19 cellular contexts compared by ENCODE assay signal in the genomic region with DNA sequence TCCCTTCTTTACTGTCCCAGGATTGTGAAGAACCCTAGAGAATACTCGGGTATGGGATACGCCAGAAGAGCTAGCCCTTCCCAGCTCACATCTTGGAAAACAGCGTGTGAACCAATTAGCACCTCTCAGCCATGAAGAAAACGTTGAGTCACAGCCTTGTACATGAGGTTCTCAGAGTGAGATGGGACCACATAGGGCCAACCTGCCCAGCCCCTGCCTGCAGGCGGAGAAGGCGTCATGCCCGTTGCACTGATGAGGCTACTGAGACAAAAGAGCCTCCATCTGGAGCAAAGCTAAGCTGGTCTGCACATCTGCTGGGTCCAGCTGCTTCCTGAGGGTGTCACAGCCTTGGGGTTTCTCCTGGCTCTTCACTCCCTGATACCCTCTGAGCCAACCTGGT.
A peak's percentile ranks its signal among the peaks of the same experiment; 100 is the strongest.
DNase-seq lines count a peak whose midpoint lies in the region; ATAC-seq, FAIRE-seq and TF ChIP-seq lines count a peak whose summit lies in the region.
"Had no signal": no experiment of that assay in that cellular context is flagged by ENCODE, and none has a peak within 500 bp of the region (broad histone marks: within the 10 kb centered on the region; RNA-seq: fewer than 3 reads in every experiment).

No MANE protein-coding gene starts in this region.

- DNase-seq in DMS 273 (lab: John Stamatoyannopoulos, UW; ENCODE audit: unreplicated experiment) (peak; percentile 38), DMS 273 treated with DMSO at 0.1 percent for 48 hours (lab: John Stamatoyannopoulos, UW) (no peak), IMR-90 (no peak), K562 (ENCODE audit: extremely low read depth in 1 of 4, low spot score in 3 of 4) (no peak), RPMI8226 (no peak), Right ventricle myocardium inferior (ENCODE audit: missing footprints) (no peak), mucosa of descending colon (no peak)
- DNase-seq: C1 segment of cervical spinal cord; Calu3; CD4-positive, alpha-beta T cell; DMS153; GM23248; KBM-7 had no signal

- no peaks in the 10 kb centered on the region; the same call in 1 of the 2 replicates for H3K27me3 ChIP-seq in IMR-90 (ENCODE audit: control insufficient read depth, insufficient read depth, low read length)
- peaks cover 30 to 39% of the 10 kb centered on the region in 2 experiments for H3K27me3 ChIP-seq in K562 (ENCODE audit: control insufficient read depth in 2 of 2, insufficient read depth in 2 of 2, low read length in 2 of 2)

- no peak for FAIRE-seq in K562 (lab: Jason Lieb, UNC)
- FAIRE-seq: GM12878, GM18507, H54 had no signal

- CTCF ChIA-PET in IMR-90 (lab: Yijun Ruan, JAX), result no interaction called here
- CTCF ChIA-PET in K562 (lab: Yijun Ruan, JAX; ENCODE audit: low intra/inter-chr PET ratio), result no interaction called here

- no peaks in the 10 kb centered on the region for H3K36me3 ChIP-seq in IMR-90 (ENCODE audit: control insufficient read depth, insufficient read depth, low read length)
- H3K36me3 ChIP-seq in K562 (ENCODE audit: control insufficient read depth, insufficient read depth, low read length), result no peaks in the 10 kb centered on the region
- no peaks in the 10 kb centered on the region for H3K36me3 ChIP-seq in mucosa of descending colon (ENCODE audit: low read depth)

- no peaks in the 10 kb centered on the region for H3K79me1 ChIP-seq in IMR-90 (ENCODE audit: low read depth in 1 of 2, low read length in 2 of 2)

- in situ Hi-C loops in IMR-90 (cut with MboI; ENCODE audit: low sequenced_read_pairs) (no loop called here), K562 (cut with MboI) (no loop called here)

- no peak for ATAC-seq in IMR-90 (ENCODE audit: low read depth)
- peak; percentile 57 for ATAC-seq in K562
- ATAC-seq in Right ventricle myocardium inferior, result no peak
- no peak for ATAC-seq in mucosa of descending colon
- ATAC-seq: HCT116 had no signal

- 64% methylated on average over 2 of the region's 7 CpGs; no CpG with 5 or more reads in 1 of the 2 experiments for WGBS in IMR-90 (ENCODE audit: extremely low coverage in 2 of 2, insufficient read length in 1 of 2), 2 experiments
- WGBS in K562 (ENCODE audit: insufficient coverage, low coverage, missing lambda C conversion rate), result 3% methylated on average over 7 of the region's 7 CpGs

- POLR2A ChIA-PET in IMR-90 (lab: Charles Lee; ENCODE audit: unreplicated experiment), result interaction anchor here (0.6 kb wide), 1 partner anchor 99 kb away, joined by 3 read pairs; no protein-coding TSS in a partner anchor
- POLR2A ChIA-PET in K562 (lab: Yijun Ruan, JAX), result interaction anchor here (1.1 to 1.2 kb wide), 2 partner anchors 11 to 19 kb away, joined by 4 to 5 read pairs; no protein-coding TSS in a partner anchor

- no peak for TF ChIP-seq POLR2A in IMR-90 (IDR thresholded peaks at IDR 0.05; ENCODE audit: low read depth, low read length)
- no peak for TF ChIP-seq POLR2A in K562 (conservative IDR thresholded peaks at IDR 0.05)

- no peak overlapping the region for H2BK15ac ChIP-seq in IMR-90 (ENCODE audit: low read depth, low read length)

- no peak overlapping the region for H3K4ac ChIP-seq in IMR-90 (ENCODE audit: low read depth, low read length)

- H2AK5ac ChIP-seq in IMR-90 (ENCODE audit: low read depth, low read length), result peak overlapping the region; percentile 9; the same call in 1 of the 2 replicates

- intact Hi-C loops in IMR-90 (cut with micrococcal nuclease) (no loop called here), K562 (cut with micrococcal nuclease) (no loop called here), Right ventricle myocardium inferior (cut with DNase I) (loop anchor here (5.0 kb wide), 1 partner anchor 69 kb away; no protein-coding TSS in a partner anchor), mucosa of descending colon (cut with DNase I, micrococcal nuclease) (no loop called here)

- H3K9me3 ChIP-seq in IMR-90 (ENCODE audit: control insufficient read depth, insufficient read depth, low read length) (no peaks in the 10 kb centered on the region), K562 (replicated peaks; ENCODE audit: control insufficient read depth, insufficient read depth, low read depth, low read length) (0 out of 2 replicates have a peak, but pooled peaks cover 1% of the 10 kb centered on the region), mucosa of descending colon (no peaks in the 10 kb centered on the region)

- H3K4me3 ChIP-seq in IMR-90 (ENCODE audit: insufficient read depth, low read depth, low read length) (no peak overlapping the region), K562 (no peak overlapping the region), mucosa of descending colon (no peak overlapping the region)
- H3K4me3 ChIP-seq: GM12878, GM23248 had no signal

- no peak overlapping the region for H3K56ac ChIP-seq in IMR-90 (ENCODE audit: extremely low read depth, insufficient read depth, low read length)

- no peak overlapping the region for H3K27ac ChIP-seq in IMR-90 (ENCODE audit: insufficient read depth, low read length)
- H3K27ac ChIP-seq in K562 (ENCODE audit: extremely low read depth, low read depth, low read length), result no peak overlapping the region
- H3K27ac ChIP-seq: 22Rv1, GM23248, HL-60 had no signal

- no peak overlapping the region for H4K91ac ChIP-seq in IMR-90 (ENCODE audit: insufficient read depth, low read depth, low read length)

- H2BK20ac ChIP-seq in IMR-90 (ENCODE audit: low read depth, low read length), result no peak overlapping the region

- BruUV-seq in IMR-90 (replicated peaks; lab: Mats Ljungman, UMichigan) (no TSS peak), K562 (replicated peaks; lab: Mats Ljungman, UMichigan) (no TSS peak)

- no peaks in the 10 kb centered on the region for H3K4me1 ChIP-seq in IMR-90 (ENCODE audit: control insufficient read depth, insufficient read depth, low read length)
- H3K4me1 ChIP-seq in K562 (replicated peaks in 1 of 2; ENCODE audit: control insufficient read depth in 2 of 2, insufficient read depth in 2 of 2, low read length in 2 of 2), result no peaks in the 10 kb centered on the region
- no peaks in the 10 kb centered on the region for H3K4me1 ChIP-seq in mucosa of descending colon (ENCODE audit: low read depth)

- TF ChIP-seq RAD21 in IMR-90 (IDR thresholded peaks at IDR 0.05; ENCODE audit: low read length) (no peak), K562 (CRISPR knock-in tag; conservative IDR thresholded peaks at IDR 0.05 in 1 of 2, IDR thresholded peaks at IDR 0.05 in 1 of 2) (no peak)

- H2BK120ac ChIP-seq in IMR-90 (ENCODE audit: low read depth, low read length), result no peak overlapping the region

- no peak for TF ChIP-seq EP300 in K562 (IDR thresholded peaks at IDR 0.05; ENCODE audit: low read length)

- no peaks in the 10 kb centered on the region for H3K79me2 ChIP-seq in K562 (ENCODE audit: control insufficient read depth, insufficient read depth, low read length)

- no peak overlapping the region for H4K8ac ChIP-seq in IMR-90 (ENCODE audit: low read depth in 2 of 2, low read length in 2 of 2)

- no peaks in the 10 kb centered on the region for H3K9me1 ChIP-seq in IMR-90 (ENCODE audit: insufficient read depth, low read length)
- H3K9me1 ChIP-seq in K562 (ENCODE audit: control insufficient read depth, insufficient read depth, low read length), result no peaks in the 10 kb centered on the region

- H3K23ac ChIP-seq in IMR-90 (ENCODE audit: low read depth, low read length), result no peak overlapping the region

- no peak overlapping the region for H4K5ac ChIP-seq in IMR-90 (ENCODE audit: low read depth, low read length)

- TF ChIP-seq CTCF in IMR-90 (conservative IDR thresholded peaks at IDR 0.05; ENCODE audit: low read depth, low read length), result no peak
- TF ChIP-seq CTCF in K562 (IDR thresholded peaks at IDR 0.05 in 2 of 3, conservative IDR thresholded peaks at IDR 0.05 in 1 of 3; ENCODE audit: insufficient read depth in 2 of 3, low read depth in 1 of 3, low read length in 3 of 3), result no peak
- no peak for TF ChIP-seq CTCF in mucosa of descending colon (IDR thresholded peaks at IDR 0.05)

- no peak overlapping the region for H3K18ac ChIP-seq in IMR-90 (ENCODE audit: low read depth, low read length)

- no peak overlapping the region for H2BK5ac ChIP-seq in IMR-90 (ENCODE audit: low read depth, low read length, poor library complexity, severe bottlenecking)

- H3K9ac ChIP-seq in IMR-90 (ENCODE audit: low read depth, low read length), result no peak overlapping the region
- H3K9ac ChIP-seq in K562 (ENCODE audit: insufficient read depth in 1 of 2, low read depth in 2 of 2, low read length in 2 of 2), result no peak overlapping the region
- H3K9ac ChIP-seq: GM23248 had no signal

- H3K4me2 ChIP-seq in IMR-90 (ENCODE audit: low read depth, low read length) (no peak overlapping the region), K562 (ENCODE audit: insufficient read depth, low read length) (no peak overlapping the region)

- no peaks in the 10 kb centered on the region for H4K20me1 ChIP-seq in IMR-90 (ENCODE audit: insufficient read depth, low read length)
- no peaks in the 10 kb centered on the region for H4K20me1 ChIP-seq in K562 (replicated peaks; ENCODE audit: control insufficient read depth, insufficient read depth, low read length)

- no peak overlapping the region for H2AFZ ChIP-seq in IMR-90 (replicated peaks; ENCODE audit: low read length, poor library complexity)
- no peak overlapping the region for H2AFZ ChIP-seq in K562 (ENCODE audit: low read depth, low read length)
- H2AFZ ChIP-seq: GM23248 had no signal

- no peak overlapping the region; the same call in 1 of the 2 replicates for H3K14ac ChIP-seq in IMR-90 (replicated peaks; ENCODE audit: low read depth, low read length)

- H2AK9ac ChIP-seq in IMR-90 (replicated peaks; ENCODE audit: low read depth, low read length, poor library complexity), result no peak overlapping the region

- dilution Hi-C loops in IMR-90 (cut with HindIII; ENCODE audit: low sequenced_read_pairs, unreplicated experiment), result no loop called here

TF ChIP-seq in IMR-90, 13 proteins besides CTCF, POLR2A, EP300 and RAD21 (continues in another document):
- no peak for TF ChIP-seq USF2 (IDR thresholded peaks at IDR 0.05; ENCODE audit: low read depth, low read length)
- no peak for TF ChIP-seq CEBPB (IDR thresholded peaks at IDR 0.05; ENCODE audit: low read depth, low read length)

TF ChIP-seq in K562, 482 proteins besides CTCF, POLR2A, EP300 and RAD21:
- TF ChIP-seq CCNT2 (IDR thresholded peaks at IDR 0.05; ENCODE audit: borderline replicate concordance, extremely low read depth, insufficient read length, low read depth, low read length) (no peak), TSC22D4 (tag; IDR thresholded peaks at IDR 0.05) (no peak), SMAD1 (IDR thresholded peaks at IDR 0.05; ENCODE audit: low read depth, low read length, partially characterized antibody) (no peak), SP1 (CRISPR knock-in tag; IDR thresholded peaks at IDR 0.05) (no peak), RBM39 (optimal IDR thresholded peaks at IDR 0.05; ENCODE audit: low read depth, low read length) (no peak), ZNF830 (CRISPR knock-in tag; IDR thresholded peaks at IDR 0.05) (no peak), CCAR2 (IDR thresholded peaks at IDR 0.05; ENCODE audit: low read depth, low read length) (no peak), NR2F6 (CRISPR knock-in tag; IDR thresholded peaks at IDR 0.05) (no peak)
TF ChIP-seq in K562: peak in this region for 0.
